In genomic region chr17:64177346-64178010, GRCh38 we compare ENCODE assay signal across 1 cellular context.
TF ChIP-seq lines count a peak whose summit lies in the region.

No MANE protein-coding gene starts in this region.

TF ChIP-seq in HepG2, 621 proteins besides CTCF, POLR2A, EP300 and RAD21:
- TF ChIP-seq ZNF337 (CRISPR knock-in tag; IDR thresholded peaks at IDR 0.05; ENCODE audit: borderline replicate concordance, low read depth) (no peak), ZBTB20 (CRISPR knock-in tag; IDR thresholded peaks at IDR 0.05; ENCODE audit: borderline replicate concordance, low read depth) (no peak), ZNF878 (CRISPR knock-in tag; IDR thresholded peaks at IDR 0.05) (0 out of 2 replicates have a peak, but pooled peaks have one; percentile 0), ARID2 (CRISPR knock-in tag; IDR thresholded peaks at IDR 0.05; ENCODE audit: borderline replicate concordance) (0 out of 2 replicates have a peak, but pooled peaks have one; percentile 77), ZBTB7A (CRISPR knock-in tag; IDR thresholded peaks at IDR 0.05) (no peak), ZFP1 (CRISPR knock-in tag; IDR thresholded peaks at IDR 0.05) (no peak), MATR3 (CRISPR knock-in tag; IDR thresholded peaks at IDR 0.05) (no peak), ZNF256 (CRISPR knock-in tag; conservative IDR thresholded peaks at IDR 0.05) (no peak), ARID3A (IDR thresholded peaks at IDR 0.05; ENCODE audit: low read depth, low read length) (no peak), CSRNP1 (CRISPR knock-in tag; IDR thresholded peaks at IDR 0.05) (0 out of 2 replicates have a peak, but pooled peaks have one; percentile 36), SP5 (CRISPR knock-in tag; IDR thresholded peaks at IDR 0.05; ENCODE audit: borderline replicate concordance, low read depth) (no peak), ZNF460 (CRISPR knock-in tag; IDR thresholded peaks at IDR 0.05; ENCODE audit: borderline replicate concordance) (no peak), TARDBP (CRISPR knock-in tag; IDR thresholded peaks at IDR 0.05) (0 out of 2 replicates have a peak, but pooled peaks have one; percentile 36), ZNF580 (CRISPR knock-in tag; IDR thresholded peaks at IDR 0.05; ENCODE audit: borderline replicate concordance, low read depth) (no peak), CCDC6 (CRISPR knock-in tag; IDR thresholded peaks at IDR 0.05) (0 out of 2 replicates have a peak, but pooled peaks have one; percentile 21), ZNF33B (CRISPR knock-in tag; IDR thresholded peaks at IDR 0.05) (0 out of 2 replicates have a peak, but pooled peaks have one; percentile 13), E2F5 (CRISPR knock-in tag; conservative IDR thresholded peaks at IDR 0.05) (no peak), SNAPC2 (CRISPR knock-in tag; IDR thresholded peaks at IDR 0.05) (0 out of 2 replicates have a peak, but pooled peaks have one; percentile 61), ARNT2 (CRISPR knock-in tag; IDR thresholded peaks at IDR 0.05; ENCODE audit: low read depth) (0 out of 2 replicates have a peak, but pooled peaks have one; percentile 4), SMYD3 (CRISPR knock-in tag; IDR thresholded peaks at IDR 0.05) (peak; percentile 40; the same call in 1 of the 2 replicates), PRMT3 (CRISPR knock-in tag; IDR thresholded peaks at IDR 0.05; ENCODE audit: borderline replicate concordance, low read depth) (no peak), ZNF501 (CRISPR knock-in tag; IDR thresholded peaks at IDR 0.05) (peak; percentile 10), ZNF329 (CRISPR knock-in tag; IDR thresholded peaks at IDR 0.05; ENCODE audit: low read depth) (no peak)
- TF ChIP-seq, protein P1, sequence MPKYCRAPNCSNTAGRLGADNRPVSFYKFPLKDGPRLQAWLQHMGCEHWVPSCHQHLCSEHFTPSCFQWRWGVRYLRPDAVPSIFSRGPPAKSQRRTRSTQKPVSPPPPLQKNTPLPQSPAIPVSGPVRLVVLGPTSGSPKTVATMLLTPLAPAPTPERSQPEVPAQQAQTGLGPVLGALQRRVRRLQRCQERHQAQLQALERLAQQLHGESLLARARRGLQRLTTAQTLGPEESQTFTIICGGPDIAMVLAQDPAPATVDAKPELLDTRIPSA (CRISPR knock-in tag; IDR thresholded peaks at IDR 0.05; ENCODE audit: borderline replicate concordance) = no peak
- TF ChIP-seq, protein P2, sequence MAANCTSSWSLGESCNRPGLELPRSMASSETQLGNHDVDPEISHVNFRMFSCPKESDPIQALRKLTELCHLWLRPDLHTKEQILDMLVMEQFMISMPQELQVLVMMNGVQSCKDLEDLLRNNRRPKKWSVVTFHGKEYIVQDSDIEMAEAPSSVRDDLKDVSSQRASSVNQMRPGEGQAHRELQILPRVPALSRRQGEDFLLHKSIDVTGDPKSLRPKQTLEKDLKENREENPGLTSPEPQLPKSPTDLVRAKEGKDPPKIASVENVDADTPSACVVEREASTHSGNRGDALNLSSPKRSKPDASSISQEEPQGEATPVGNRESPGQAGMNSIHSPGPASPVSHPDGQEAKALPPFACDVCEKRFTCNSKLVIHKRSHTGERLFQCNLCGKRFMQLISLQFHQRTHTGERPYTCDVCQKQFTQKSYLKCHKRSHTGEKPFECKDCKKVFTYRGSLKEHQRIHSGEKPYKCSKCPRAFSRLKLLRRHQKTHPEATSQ (CRISPR knock-in tag; IDR thresholded peaks at IDR 0.05; ENCODE audit: borderline replicate concordance) = 0 out of 2 replicates have a peak, but pooled peaks have one; percentile 40
